In the genomic region with DNA sequence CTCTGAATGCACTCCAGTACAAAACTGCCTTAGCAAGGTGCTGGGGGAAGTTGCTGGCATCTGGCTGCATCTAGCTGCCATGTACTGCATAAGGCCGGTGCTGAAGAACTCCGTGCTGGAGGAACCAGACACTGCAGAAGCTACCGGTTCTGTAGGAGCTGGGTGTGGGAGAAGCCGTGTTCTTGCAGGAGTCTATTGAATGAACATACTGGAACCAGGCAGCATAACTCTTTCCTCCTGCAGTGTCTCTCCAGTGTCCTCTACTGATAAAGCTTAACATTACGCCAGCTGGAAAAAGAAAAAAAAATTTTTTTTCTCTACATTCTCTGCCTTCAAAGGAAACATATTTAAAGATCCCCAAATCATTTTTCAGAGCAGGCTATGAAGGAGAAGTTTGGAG, we compare ENCODE assay signal across 10 cellular contexts.
DNase-seq lines count a peak whose midpoint lies in the region; TF ChIP-seq lines count a peak whose summit lies in the region.
"Had no signal": no experiment of that assay in that cellular context is flagged by ENCODE, and none has a peak within 500 bp of the region (broad histone marks: within the 10 kb centered on the region; RNA-seq: fewer than 3 reads in every experiment).

No MANE protein-coding gene starts in this region.

- no peaks in the 10 kb centered on the region for H3K27me3 Mint-ChIP-seq in nephron (ENCODE audit: low read depth)

- no peak overlapping the region for H3K4me3 Mint-ChIP-seq in nephron
- H3K4me3 Mint-ChIP-seq: activated T-cell treated with anti-CD3 and anti-CD28 coated beads, Interleukin-2, amount 50 U/mL, for 4 hours had no signal

- H3K36me3 Mint-ChIP-seq in nephron (ENCODE audit: low read depth): peaks cover 40% of the 10 kb centered on the region

- no peak overlapping the region for H3K4me3 ChIP-seq in cardiac fibroblast (replicated peaks in 1 of 2; ENCODE audit: low read depth in 2 of 2, low read length in 2 of 2)
- H3K4me3 ChIP-seq: mucosa of descending colon had no signal

- TF ChIP-seq CTCF in cardiac fibroblast (IDR thresholded peaks at IDR 0.05; ENCODE audit: low read depth, low read length) (peak; percentile 22), nephron (IDR thresholded peaks at IDR 0.05; ENCODE audit: unreplicated experiment in 3 of 3) (peak; percentile 44 to 45 (median 45))

- no peaks in the 10 kb centered on the region for H3K4me1 Mint-ChIP-seq in nephron

- DNase-seq in DMS114 treated with DMSO at 0.1 percent for 48 hours (lab: John Stamatoyannopoulos, UW; ENCODE audit: unreplicated experiment) (peak; percentile 24), HuH-7 (ENCODE audit: low spot score) (peak; percentile 11), cardiac fibroblast (ENCODE audit: low read depth in 2 of 2) (peak; percentile 25 to 40), NCI-H187 (lab: John Stamatoyannopoulos, UW) (no peak), NCI-H1092 treated with DMSO at 0.1 percent for 48 hours (lab: John Stamatoyannopoulos, UW) (no peak), NCI-H748 (lab: John Stamatoyannopoulos, UW; ENCODE audit: unreplicated experiment) (no peak)
- no peak for DNase-seq in stimulated activated CD4-positive, alpha-beta T cell treated with anti-CD3 and anti-CD28 coated beads, Interleukin-12 subunit alpha, Interleukin-12 subunit beta, amount 100 ng/mL, for 4 hours
- DNase-seq: activated T-cell treated with anti-CD3 and anti-CD28 coated beads, Interleukin-2, amount 50 U/mL, for 4 hours; mucosa of descending colon had no signal

- no peak overlapping the region for H3K27ac Mint-ChIP-seq in nephron

- H3K9me3 Mint-ChIP-seq in nephron: no peaks in the 10 kb centered on the region
- H3K9me3 Mint-ChIP-seq: activated T-cell treated with anti-CD3 and anti-CD28 coated beads, Interleukin-2, amount 50 U/mL, for 4 hours had no signal

Comparison
In these comparisons a context has a peak if more than half of its experiments do, and no peak if none do; other contexts are left out.
1. DNase-seq: peak in DMS114 treated with DMSO at 0.1 percent for 48 hours (single experiment), HuH-7 (single experiment) and cardiac fibroblast (2 of 2); none in NCI-H187 (0 of 2), stimulated activated CD4-positive, alpha-beta T cell treated with anti-CD3 and anti-CD28 coated beads, Interleukin-12 subunit alpha, Interleukin-12 subunit beta, amount 100 ng/mL, for 4 hours (single experiment), NCI-H1092 treated with DMSO at 0.1 percent for 48 hours (single experiment) and NCI-H748 (single experiment).